In the genomic region with DNA sequence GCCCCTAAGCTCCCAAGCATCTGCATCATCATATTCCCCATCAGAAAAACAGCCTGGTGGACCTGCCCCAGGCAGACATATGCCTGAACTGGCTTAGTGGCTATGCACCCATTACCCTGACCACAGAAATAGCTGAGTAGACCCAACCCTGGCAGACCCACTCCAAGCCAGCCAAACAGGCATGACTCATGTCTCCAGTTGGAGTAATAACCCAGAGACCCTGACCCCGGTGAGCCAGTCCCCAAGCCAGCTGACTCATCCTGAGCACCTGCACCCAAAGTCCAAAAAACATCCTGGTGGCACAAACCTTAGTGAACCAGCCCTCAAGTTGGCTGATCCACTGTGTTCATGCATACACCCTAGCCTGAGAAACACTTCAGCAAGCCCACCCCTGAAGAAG, we compare ENCODE assay signal across 6 cellular contexts.
"Had no signal": no experiment of that assay in that cellular context is flagged by ENCODE, and none has a peak within 500 bp of the region (broad histone marks: within the 10 kb centered on the region; RNA-seq: fewer than 3 reads in every experiment).

No MANE protein-coding gene starts in this region.

- H3K36me3 Mint-ChIP-seq: IgD-negative memory B cell had no signal

- H3K4me1 Mint-ChIP-seq: IgD-negative memory B cell had no signal

- H3K4me3 Mint-ChIP-seq: IgD-negative memory B cell had no signal

- ATAC-seq: HepG2, K562 had no signal

- H3K27me3 Mint-ChIP-seq: IgD-negative memory B cell had no signal

- DNase-seq: IMR-90, KBM-7, KG1 had no signal

- H3K27ac Mint-ChIP-seq: IgD-negative memory B cell had no signal
